In the genomic region with DNA sequence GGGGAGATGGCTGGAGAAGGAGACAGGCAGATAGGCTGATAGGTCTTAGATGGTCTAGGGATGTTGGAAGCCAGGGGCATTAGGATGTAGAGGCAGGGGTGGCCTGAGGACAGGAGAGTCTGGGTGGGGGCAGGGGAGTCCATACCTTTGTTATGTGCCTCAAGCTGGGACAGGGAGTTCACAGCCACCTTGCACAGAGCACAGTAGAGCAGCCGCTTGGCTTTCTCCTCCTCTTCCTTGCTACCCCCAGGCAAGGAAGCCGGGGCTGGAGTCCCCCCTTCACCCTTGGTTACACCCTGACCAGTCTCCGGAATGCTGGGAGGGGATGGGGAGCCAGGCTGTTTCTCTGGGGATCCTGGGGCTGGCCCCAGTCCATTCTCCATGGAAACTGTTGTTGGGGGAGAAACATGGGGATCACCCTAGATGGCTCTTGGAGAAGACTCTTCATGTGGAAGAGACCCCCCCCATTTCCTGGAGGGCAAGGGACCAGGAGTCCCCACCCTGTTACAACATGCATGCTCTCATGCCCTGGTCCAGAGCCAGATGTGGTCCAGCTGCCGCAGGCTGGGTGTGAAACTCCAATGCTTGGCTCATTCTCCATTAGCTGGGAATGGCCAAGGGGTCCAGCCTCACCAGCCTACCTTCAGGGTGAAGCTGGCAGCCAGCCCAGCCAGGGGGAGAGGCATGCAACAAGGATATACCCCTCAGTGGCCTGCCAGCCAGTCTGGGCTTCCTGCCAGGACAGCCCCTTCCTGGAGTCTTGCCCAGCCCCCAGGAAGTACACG, we compare ENCODE assay signal across 1 cellular context.
TF ChIP-seq lines count a peak whose summit lies in the region.

No MANE protein-coding gene starts in this region.

TF ChIP-seq in HCT116, 20 proteins besides CTCF, POLR2A, EP300 and RAD21 (continued from another document):
- TF ChIP-seq FOSL1 (IDR thresholded peaks at IDR 0.05; ENCODE audit: low read depth) = no peak
TF ChIP-seq in HCT116: peak in this region for 1.
